Comparison of ENCODE assay signal across 16 cellular contexts in genomic region chr3:107662586-107662985, GRCh38.
DNase-seq lines count a peak whose midpoint lies in the region; ATAC-seq and TF ChIP-seq lines count a peak whose summit lies in the region.
"Had no signal": no experiment of that assay in that cellular context is flagged by ENCODE, and none has a peak within 500 bp of the region (broad histone marks: within the 10 kb centered on the region; RNA-seq: fewer than 3 reads in every experiment).

No MANE protein-coding gene starts in this region.

- H3K9ac ChIP-seq in mammary epithelial cell (ENCODE audit: insufficient read depth, low read length), result no peak overlapping the region

- BruUV-seq in MCF 10A (replicated peaks; lab: Mats Ljungman, UMichigan) (no TSS peak), mammary epithelial cell (replicated peaks; lab: Mats Ljungman, UMichigan) (no TSS peak)

- no peaks in the 10 kb centered on the region for H3K27me3 Mint-ChIP-seq in MCF 10A (ENCODE audit: insufficient read depth, unreplicated experiment)
- H3K27me3 Mint-ChIP-seq in nephron (ENCODE audit: low read depth), result no peaks in the 10 kb centered on the region
- H3K27me3 Mint-ChIP-seq: activated CD8-positive, alpha-beta memory T cell treated with anti-CD3 and anti-CD28 coated beads, Interleukin-2, amount 10 ng/mL, durations not matched to agents 7 days and 5 days had no signal

- no peaks in the 10 kb centered on the region for H3K4me1 ChIP-seq in mammary epithelial cell (ENCODE audit: insufficient read depth, low read length)
- H3K4me1 ChIP-seq in prostate gland (replicated peaks), result no peaks in the 10 kb centered on the region

- in situ Hi-C loops in mammary epithelial cell (cut with MboI; ENCODE audit: low sequenced_read_pairs in 2 of 2), result no loop called here

- H3K4me3 ChIP-seq in mammary epithelial cell (replicated peaks in 1 of 3; ENCODE audit: insufficient read depth in 1 of 3, low read depth in 2 of 3, low read length in 3 of 3) (no peak overlapping the region), prostate gland (no peak overlapping the region)
- H3K4me3 ChIP-seq: thyroid gland had no signal

- DNase-seq in MCF 10A (ENCODE audit: unreplicated experiment), result peak; percentile 70
- no peak for DNase-seq in mammary epithelial cell
- peak; percentile 65 for DNase-seq in fibroblast of gingiva (ENCODE audit: low read depth)
- no peak for DNase-seq in prostate gland (ENCODE audit: low spot score)
- no peak for DNase-seq in hippocampal formation (lab: John Stamatoyannopoulos, UW)
- no peak for DNase-seq in DMS114 treated with DMSO at 0.1 percent for 48 hours (lab: John Stamatoyannopoulos, UW; ENCODE audit: unreplicated experiment)
- DNase-seq: activated CD8-positive, alpha-beta memory T cell treated with anti-CD3 and anti-CD28 coated beads, Interleukin-2, amount 10 ng/mL, durations not matched to agents 7 days and 5 days; activated naive CD4-positive, alpha-beta T cell treated with anti-CD3 and anti-CD28 coated beads, Interleukin-2, amount 50 U/mL, for 16 hours; foreskin melanocyte; KBM-7; kidney; natural killer cell; NCI-H187; thyroid gland had no signal

- H3K9me3 ChIP-seq in mammary epithelial cell (replicated peaks; ENCODE audit: insufficient read depth, low read length) (no peaks in the 10 kb centered on the region), prostate gland (no peaks in the 10 kb centered on the region)
- H3K9me3 ChIP-seq: thyroid gland had no signal

- CTCF ChIA-PET in MCF 10A (lab: Yijun Ruan, JAX) (interaction anchor here (0.5 to 10.2 kb wide), 12 partner anchors 8 to 428 kb away, joined by 3 to 119 read pairs (median 4); no protein-coding TSS in a partner anchor), mammary epithelial cell (lab: Charles Lee; ENCODE audit: low non-redundant PET) (interaction anchor here (0.6 to 0.7 kb wide), 2 partner anchors 79 to 265 kb away, joined by 3 to 4 read pairs; no protein-coding TSS in a partner anchor)

- TF ChIP-seq POLR2A in prostate gland (IDR thresholded peaks at IDR 0.05), result no peak

- no peak overlapping the region for H2AFZ ChIP-seq in mammary epithelial cell (ENCODE audit: low read depth, low read length)

- H3K27me3 ChIP-seq in mammary epithelial cell (ENCODE audit: insufficient read depth, low read length), result no peaks in the 10 kb centered on the region
- no peaks in the 10 kb centered on the region for H3K27me3 ChIP-seq in prostate gland (replicated peaks; ENCODE audit: insufficient read depth)
- H3K27me3 ChIP-seq: thyroid gland had no signal

- 94% methylated on average over 7 of the region's 7 CpGs for WGBS in mammary epithelial cell (ENCODE audit: low coverage, missing lambda C conversion rate)
- WGBS in prostate gland, result 57% methylated on average over 7 of the region's 7 CpGs

- H3K36me3 ChIP-seq in mammary epithelial cell (ENCODE audit: insufficient read depth, low read length) (peaks cover 1% of the 10 kb centered on the region), prostate gland (no peaks in the 10 kb centered on the region)
- H3K36me3 ChIP-seq: thyroid gland had no signal

- H4K20me1 ChIP-seq in mammary epithelial cell (ENCODE audit: insufficient read depth, low read length), result no peaks in the 10 kb centered on the region

- peaks cover 8% of the 10 kb centered on the region for H3K79me2 ChIP-seq in mammary epithelial cell (ENCODE audit: insufficient read depth, low read length)

- H3K27ac ChIP-seq in mammary epithelial cell (ENCODE audit: insufficient read depth, low read depth, low read length) (no peak overlapping the region), prostate gland (no peak overlapping the region)

- dilution Hi-C loops in mammary epithelial cell (cut with HindIII; ENCODE audit: low sequenced_read_pairs), result no loop called here

- no peaks in the 10 kb centered on the region for H3K36me3 Mint-ChIP-seq in MCF 10A (ENCODE audit: insufficient read depth, unreplicated experiment)
- H3K36me3 Mint-ChIP-seq in nephron (ENCODE audit: low read depth), result no peaks in the 10 kb centered on the region
- H3K36me3 Mint-ChIP-seq: activated CD8-positive, alpha-beta memory T cell treated with anti-CD3 and anti-CD28 coated beads, Interleukin-2, amount 10 ng/mL, durations not matched to agents 7 days and 5 days; natural killer cell had no signal

- H3K4me1 Mint-ChIP-seq in MCF 10A (ENCODE audit: insufficient read depth, unreplicated experiment) (peaks cover 26% of the 10 kb centered on the region), nephron (peaks cover 28% of the 10 kb centered on the region)

- H3K4me2 ChIP-seq in mammary epithelial cell (ENCODE audit: insufficient read depth, low read depth, low read length), result no peak overlapping the region

- TF ChIP-seq CTCF in MCF 10A (IDR thresholded peaks at IDR 0.05; ENCODE audit: unreplicated experiment) (no peak), mammary epithelial cell (conservative IDR thresholded peaks at IDR 0.05 in 1 of 2, IDR thresholded peaks at IDR 0.05 in 1 of 2; ENCODE audit: extremely low read depth in 1 of 2, insufficient read depth in 1 of 2, low read depth in 1 of 2, low read length in 2 of 2) (no peak), nephron (IDR thresholded peaks at IDR 0.05; ENCODE audit: unreplicated experiment in 3 of 3) (no peak), prostate gland (IDR thresholded peaks at IDR 0.05) (no peak)

- intact Hi-C loops in MCF 10A (cut with micrococcal nuclease) (loop anchor here (2.0 to 10.0 kb wide), 2 partner anchors 88 to 426 kb away; no protein-coding TSS in a partner anchor), mammary epithelial cell (cut with micrococcal nuclease) (loop anchor here (10.0 kb wide), 1 partner anchor 88 kb away; no protein-coding TSS in a partner anchor), prostate gland (cut with DNase I) (loop anchor here (10.0 kb wide), 1 partner anchor 428 kb away; no protein-coding TSS in a partner anchor)

- H3K9me3 Mint-ChIP-seq in MCF 10A (ENCODE audit: unreplicated experiment) (no peaks in the 10 kb centered on the region), nephron (no peaks in the 10 kb centered on the region)
- H3K9me3 Mint-ChIP-seq: natural killer cell had no signal

- POLR2A ChIA-PET in MCF 10A (lab: Yijun Ruan, JAX), result interaction anchor here (0.6 to 1.8 kb wide), 11 partner anchors 8 to 426 kb away, joined by 3 to 8 read pairs (median 3); no protein-coding TSS in a partner anchor

- ATAC-seq in HG02870 (IDR thresholded peaks at IDR 0.05; ENCODE audit: unreplicated experiment), result no peak
- ATAC-seq: activated CD8-positive, alpha-beta memory T cell treated with anti-CD3 and anti-CD28 coated beads, Interleukin-2, amount 10 ng/mL, durations not matched to agents 7 days and 5 days; natural killer cell had no signal

- H3K27ac Mint-ChIP-seq in MCF 10A (ENCODE audit: low read depth, unreplicated experiment) (peak overlapping the region; percentile 25), nephron (peak overlapping the region; percentile 3 to 67 (median 32))
- H3K27ac Mint-ChIP-seq: activated CD8-positive, alpha-beta memory T cell treated with anti-CD3 and anti-CD28 coated beads, Interleukin-2, amount 10 ng/mL, durations not matched to agents 7 days and 5 days; natural killer cell had no signal

- H3K4me3 Mint-ChIP-seq in MCF 10A (ENCODE audit: unreplicated experiment) (peak overlapping the region; percentile 15), nephron (peak overlapping the region in 1 of 3 experiments; percentile 6)
- H3K4me3 Mint-ChIP-seq: activated CD8-positive, alpha-beta memory T cell treated with anti-CD3 and anti-CD28 coated beads, Interleukin-2, amount 10 ng/mL, durations not matched to agents 7 days and 5 days; natural killer cell had no signal

Comparison
In these comparisons a context has a peak if more than half of its experiments do, and no peak if none do; other contexts are left out.
1. DNase-seq: peak in MCF 10A (single experiment) and fibroblast of gingiva (single experiment); none in mammary epithelial cell (single experiment), prostate gland (single experiment), hippocampal formation (0 of 2) and DMS114 treated with DMSO at 0.1 percent for 48 hours (single experiment).